8 cellular contexts compared by ENCODE assay signal in genomic region chr21:6538338-6538737, GRCh38.
DNase-seq lines count a peak whose midpoint lies in the region; ATAC-seq, FAIRE-seq and TF ChIP-seq lines count a peak whose summit lies in the region.
"Not testable (repeated sequence)": the region's sequence is repeated elsewhere in the genome, so short reads cannot be mapped to it uniquely, and the experiment has no call there.

No MANE protein-coding gene starts in this region.

- not testable (repeated sequence) for H3K36me3 ChIP-seq in GM23338 (ENCODE audit: insufficient read depth); left lung; HepG2 (replicated peaks in 1 of 2; ENCODE audit: control insufficient read depth in 1 of 2, insufficient read depth in 2 of 2, low read length in 2 of 2); right lobe of liver; lower lobe of right lung; upper lobe of right lung

- H4K20me1 ChIP-seq in GM23338 (replicated peaks; ENCODE audit: insufficient read depth); HepG2 (ENCODE audit: insufficient read depth, low read length): not testable (repeated sequence)

- CTCF ChIA-PET in WTC11 (lab: Charles Lee); HepG2 (lab: Yijun Ruan, JAX; ENCODE audit: low intra/inter-chr PET ratio, low total read pairs): not testable (repeated sequence)

- not testable (repeated sequence) for H3K4me1 ChIP-seq in GM23338 (ENCODE audit: insufficient read depth); left lung; HepG2 (ENCODE audit: insufficient read depth, low read length); right lobe of liver; lower lobe of right lung; upper lobe of right lung

- H3K36me3 Mint-ChIP-seq in GM23338 (ENCODE audit: low read depth); WTC11: not testable (repeated sequence)

- peak; percentile 48; the same call in 2 of the 3 replicates for ATAC-seq in GM23338
- peak; percentile 57 for ATAC-seq in WTC11
- ATAC-seq in left lobe of liver, result peak; percentile 65
- peak; percentile 83 for ATAC-seq in left lung
- ATAC-seq in HepG2, result peak; percentile 91
- peak in 3 of 4 donors; percentile 51 to 84 (median 83) for ATAC-seq in right lobe of liver
- ATAC-seq in lower lobe of right lung, result peak; percentile 72 to 82
- peak; percentile 81 for ATAC-seq in upper lobe of right lung

- not testable (repeated sequence) for H3K79me2 ChIP-seq in GM23338 (replicated peaks; ENCODE audit: insufficient read depth); HepG2 (ENCODE audit: insufficient read depth, low read length)

- not testable (repeated sequence) for TF ChIP-seq EP300 in HepG2 (IDR thresholded peaks at IDR 0.05; ENCODE audit: low read depth in 2 of 2, low read length in 2 of 2); HepG2 (CRISPR knock-in tag; IDR thresholded peaks at IDR 0.05; ENCODE audit: borderline replicate concordance)

- not testable (repeated sequence) for H3K27me3 Mint-ChIP-seq in GM23338 (ENCODE audit: insufficient read depth, low read depth, poor library complexity); WTC11 (ENCODE audit: low read depth)

- TF ChIP-seq RAD21 in HepG2 (CRISPR knock-in tag; IDR thresholded peaks at IDR 0.05), result not testable (repeated sequence)

- H2AFZ ChIP-seq in GM23338; HepG2 (ENCODE audit: low read length): not testable (repeated sequence)

- not testable (repeated sequence) for H3K9me3 ChIP-seq in left lung; HepG2 (ENCODE audit: low read length); right lobe of liver; lower lobe of right lung; upper lobe of right lung

- TF ChIP-seq CTCF in GM23338 (conservative IDR thresholded peaks at IDR 0.05; ENCODE audit: low read depth in 2 of 2); WTC11 (IDR thresholded peaks at IDR 0.05); left lung (IDR thresholded peaks at IDR 0.05); HepG2 (CRISPR knock-in tag; IDR thresholded peaks at IDR 0.05); right lobe of liver (IDR thresholded peaks at IDR 0.05); lower lobe of right lung (IDR thresholded peaks at IDR 0.05); upper lobe of right lung (IDR thresholded peaks at IDR 0.05): not testable (repeated sequence)

- not testable (repeated sequence) for H3F3A ChIP-seq in GM23338 (replicated peaks; ENCODE audit: low read depth)

- H3K27me3 ChIP-seq in GM23338 (ENCODE audit: insufficient read depth); left lung; HepG2 (ENCODE audit: control insufficient read depth in 1 of 2, insufficient read depth in 2 of 2, low read length in 2 of 2); right lobe of liver; lower lobe of right lung (ENCODE audit: low read depth); upper lobe of right lung: not testable (repeated sequence)

- not testable (repeated sequence) for H3K4me3 ChIP-seq in GM23338; left lung; HepG2 (replicated peaks in 1 of 3; ENCODE audit: insufficient read depth in 1 of 3, low read depth in 2 of 3, low read length in 3 of 3); right lobe of liver; lower lobe of right lung; upper lobe of right lung

- DNase-seq in GM23338 (ENCODE audit: low spot score); WTC11 (ENCODE audit: low spot score); left lobe of liver (ENCODE audit: low spot score); left lung; HepG2 (ENCODE audit: low spot score); right lobe of liver; lower lobe of right lung; upper lobe of right lung: not testable (repeated sequence)

- in situ Hi-C loops in HepG2 (cut with HindIII; ENCODE audit: extremely low pct_ligation_motif_present, low pct_unique_long_range_greater_than_20kb), result not testable (repeated sequence)

- not testable (repeated sequence) for H3K9me2 ChIP-seq in GM23338 (ENCODE audit: insufficient read depth)

- H3K4me2 ChIP-seq in GM23338; HepG2 (ENCODE audit: low read depth, low read length): not testable (repeated sequence)

- POLR2A ChIA-PET in WTC11 (lab: Charles Lee); HepG2 (lab: Yijun Ruan, JAX): not testable (repeated sequence)

- WGBS in HepG2 (ENCODE audit: low lambda C conversion rate), result no CpG with 5 or more reads among the region's 12 CpGs
- WGBS in right lobe of liver (ENCODE audit: insufficient coverage, low coverage, low lambda C conversion rate, missing lambda C conversion rate), result no CpG with 5 or more reads among the region's 12 CpGs

- H3K9me3 Mint-ChIP-seq in GM23338, WTC11: not testable (repeated sequence)

- not testable (repeated sequence) for H3K9ac ChIP-seq in HepG2 (ENCODE audit: insufficient read depth, low read depth, low read length)

- H3K27ac ChIP-seq in GM23338 (ENCODE audit: low read depth); left lung; HepG2 (ENCODE audit: extremely low read length, insufficient read depth, low read length); right lobe of liver; lower lobe of right lung; upper lobe of right lung: not testable (repeated sequence)

- TF ChIP-seq POLR2A in HepG2 (IDR thresholded peaks at IDR 0.05; ENCODE audit: insufficient read depth in 1 of 2, low read depth in 2 of 2, low read length in 2 of 2); right lobe of liver (IDR thresholded peaks at IDR 0.05): not testable (repeated sequence)

- not testable (repeated sequence) for FAIRE-seq in HepG2 (lab: Jason Lieb, UNC)

- intact Hi-C loops in left lung (cut with DNase I); HepG2 (cut with micrococcal nuclease; ENCODE audit: unreplicated experiment); right lobe of liver (cut with DNase I); lower lobe of right lung (cut with DNase I); upper lobe of right lung (cut with DNase I): not testable (repeated sequence)

- not testable (repeated sequence) for BruUV-seq in HepG2 (replicated peaks; lab: Mats Ljungman, UMichigan)

- not testable (repeated sequence) for H3K4me3 Mint-ChIP-seq in GM23338, WTC11

- H3K27ac Mint-ChIP-seq in GM23338, WTC11: not testable (repeated sequence)

- H3K4me1 Mint-ChIP-seq in GM23338, WTC11: not testable (repeated sequence)
